Comparison of ENCODE assay signal across 1 cellular context in the genomic region with DNA sequence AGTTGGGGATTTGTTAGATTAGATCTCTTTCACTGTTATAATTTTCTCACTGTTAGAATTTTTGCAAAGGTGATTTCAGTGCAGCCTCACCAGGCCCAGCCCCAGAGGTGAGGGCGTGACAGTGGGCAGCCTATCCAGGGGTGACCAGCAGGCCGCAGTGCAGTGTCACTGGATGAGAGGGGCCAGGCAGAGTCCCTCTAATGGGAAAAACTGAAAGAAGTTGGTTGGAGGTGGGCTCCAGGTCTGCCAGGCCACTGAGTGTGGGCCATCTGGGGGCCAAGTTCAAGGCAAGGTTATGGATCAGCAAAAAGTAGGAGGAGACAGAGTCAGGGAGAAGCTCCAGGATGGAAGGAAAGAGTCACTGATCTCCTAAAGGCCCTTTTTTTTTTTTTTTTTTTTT.
TF ChIP-seq lines count a peak whose summit lies in the region.

No MANE protein-coding gene starts in this region.

TF ChIP-seq in H1, 55 proteins besides CTCF, POLR2A, EP300 and RAD21:
- TF ChIP-seq SIN3A (conservative IDR thresholded peaks at IDR 0.05 in 1 of 2, IDR thresholded peaks at IDR 0.05 in 1 of 2; ENCODE audit: low read depth in 1 of 2, low read length in 2 of 2) (no peak), SIX5 (IDR thresholded peaks at IDR 0.05; ENCODE audit: low read depth, low read length) (no peak), CBX5 (IDR thresholded peaks at IDR 0.05; ENCODE audit: low read depth, low read length) (no peak), TBP (IDR thresholded peaks at IDR 0.05; ENCODE audit: low read depth, low read length) (no peak), CTBP2 (IDR thresholded peaks at IDR 0.05; ENCODE audit: borderline replicate concordance, insufficient read depth, insufficient read length, low read length) (no peak), JUN (IDR thresholded peaks at IDR 0.05; ENCODE audit: low read depth, low read length) (no peak), BACH1 (IDR thresholded peaks at IDR 0.05; ENCODE audit: low read length) (no peak), SUZ12 (IDR thresholded peaks at IDR 0.05; ENCODE audit: low read length) (no peak)
